8 cellular contexts compared by ENCODE assay signal in genomic region chr5:141814064-141814982, GRCh38.
DNase-seq lines count a peak whose midpoint lies in the region; ATAC-seq and TF ChIP-seq lines count a peak whose summit lies in the region.

No MANE protein-coding gene starts in this region.

- H3K4me1 ChIP-seq in ovary (ENCODE audit: insufficient read depth) = no peaks in the 10 kb centered on the region

- no peak for TF ChIP-seq CTCF in ovary (IDR thresholded peaks at IDR 0.05)

- no peak for TF ChIP-seq POLR2A in ovary (IDR thresholded peaks at IDR 0.05)

- DNase-seq in CD1c-positive myeloid dendritic cell (ENCODE audit: extremely low spot score) = peak; percentile 52
- peak; percentile 88 for DNase-seq in H7
- peak; percentile 75 for DNase-seq in SK-N-DZ (ENCODE audit: low spot score)
- peak in 34 of 58 donors; percentile 9 to 53 (median 24) for DNase-seq in anterior cingulate cortex (lab: John Stamatoyannopoulos, UW)
- DNase-seq in islet precursor cell = peak; percentile 90
- peak; percentile 6 to 33 for DNase-seq in stimulated activated CD4-positive, alpha-beta T cell treated with anti-CD3 and anti-CD28 coated beads, Interleukin-4, amount 100 ng/mL, for 4 hours
- no peak for DNase-seq in ovary

- H3K27me3 ChIP-seq in H7 (ENCODE audit: control insufficient read depth, insufficient read depth, low read length) = peaks cover 5% of the 10 kb centered on the region
- H3K27me3 ChIP-seq in ovary = no peaks in the 10 kb centered on the region

- intact Hi-C loops in ovary (cut with DNase I) = no loop called here

- no peak overlapping the region for H3K27ac ChIP-seq in ovary

- no peaks in the 10 kb centered on the region for H3K36me3 ChIP-seq in H7 (replicated peaks; ENCODE audit: control insufficient read depth, insufficient read depth, low read length)
- no peaks in the 10 kb centered on the region for H3K36me3 ChIP-seq in ovary

- WGBS in ovary, 3 donors = 50 to 65% (median 58%) methylated on average over 9 of the region's 9 CpGs

- no peak for TF ChIP-seq EP300 in ovary (IDR thresholded peaks at IDR 0.05)

- no peak for ATAC-seq in GM21825 (IDR thresholded peaks at IDR 0.05; ENCODE audit: unreplicated experiment)

- no peaks in the 10 kb centered on the region for H3K9me3 ChIP-seq in ovary

- H3K4me3 ChIP-seq in H7 (ENCODE audit: insufficient read depth, low read depth, low read length) (no peak overlapping the region), ovary (no peak overlapping the region)

Comparison
In these comparisons a context has a peak if more than half of its experiments do, and no peak if none do; other contexts are left out.
1. DNase-seq: peak in CD1c-positive myeloid dendritic cell (single experiment), H7 (single experiment), SK-N-DZ (single experiment), anterior cingulate cortex (34 of 58), islet precursor cell (single experiment) and stimulated activated CD4-positive, alpha-beta T cell treated with anti-CD3 and anti-CD28 coated beads, Interleukin-4, amount 100 ng/mL, for 4 hours (2 of 2); none in ovary (0 of 5).